Comparison of ENCODE assay signal across 26 cellular contexts in genomic region chr4:184439386-184439785, GRCh38.
"Had no signal": no experiment of that assay in that cellular context is flagged by ENCODE, and none has a peak within 500 bp of the region (broad histone marks: within the 10 kb centered on the region; RNA-seq: fewer than 3 reads in every experiment).

No MANE protein-coding gene starts in this region.

- H3K4me3 Mint-ChIP-seq: activated CD4-positive, alpha-beta memory T cell treated with anti-CD3 and anti-CD28 coated beads, Interleukin-2, amount 10 ng/mL, durations not matched to agents 7 days and 5 days; activated T-cell treated with anti-CD3 and anti-CD28 coated beads, Interleukin-2, amount 50 U/mL, for 24 hours; neural crest cell; T-helper 1 cell treated with Interleukin-12 subunit alpha and Interleukin-12 subunit beta and Interleukin-4 antibody, amounts not matched to agents 30 μg/mL and 1 μg/mL, for 36 hours had no signal

- H3K27me3 Mint-ChIP-seq: activated CD4-positive, alpha-beta memory T cell treated with anti-CD3 and anti-CD28 coated beads, Interleukin-2, amount 10 ng/mL, durations not matched to agents 7 days and 5 days; activated T-cell treated with anti-CD3 and anti-CD28 coated beads, Interleukin-2, amount 50 U/mL, for 24 hours; naive thymus-derived CD8-positive, alpha-beta T cell had no signal

- H3K27me3 ChIP-seq: breast epithelium, left lung, testis had no signal

- ATAC-seq: naive thymus-derived CD8-positive, alpha-beta T cell had no signal

- H3K36me3 ChIP-seq: breast epithelium, left lung had no signal

- H3K4me3 ChIP-seq: left lung, lung, SK-N-MC, testis had no signal

- H3K27ac ChIP-seq: SK-N-MC, VCaP had no signal

- DNase-seq: activated CD4-positive, alpha-beta memory T cell treated with anti-CD3 and anti-CD28 coated beads, Interleukin-2, amount 10 ng/mL, durations not matched to agents 7 days and 5 days; activated CD4-positive, alpha-beta T cell treated with anti-CD3 and anti-CD28 coated beads for 4 hours; activated CD8-positive, alpha-beta memory T cell treated with anti-CD3 and anti-CD28 coated beads, Interleukin-2, amount 50 U/mL, for 48 hours; activated gamma-delta T cell treated with Interleukin-2 at 50 U/mL for 16 hours; activated naive CD4-positive, alpha-beta T cell treated with anti-CD3 and anti-CD28 coated beads, Interleukin-2, amount 50 U/mL, for 16 hours; activated T-cell treated with anti-CD3 and anti-CD28 coated beads, Interleukin-2, amount 50 U/mL, for 24 hours; central memory CD4-positive, alpha-beta T cell; effector memory CD4-positive, alpha-beta T cell; erythroblast; head of caudate nucleus; left lung; midbrain; naive thymus-derived CD8-positive, alpha-beta T cell; posterior cingulate gyrus; stimulated activated CD4-positive, alpha-beta T cell treated with anti-CD3 and anti-CD28 coated beads, Interleukin-15, amount 100 ng/mL, for 24 hours; stimulated activated CD4-positive, alpha-beta T cell treated with anti-CD3 and anti-CD28 coated beads, Interleukin-2, amount 100 ng/mL, for 24 hours; stimulated activated naive CD4-positive, alpha-beta T cell treated with Interleukin-2 at 50 U/mL for 16 hours; SW 1271; T-helper 9 cell; testis had no signal

- H3K9me3 ChIP-seq: breast epithelium, left lung, testis had no signal

- H3K9me3 Mint-ChIP-seq: activated CD4-positive, alpha-beta memory T cell treated with anti-CD3 and anti-CD28 coated beads, Interleukin-2, amount 10 ng/mL, durations not matched to agents 7 days and 5 days; activated T-cell treated with anti-CD3 and anti-CD28 coated beads, Interleukin-2, amount 50 U/mL, for 24 hours; naive thymus-derived CD8-positive, alpha-beta T cell; neural crest cell; T-helper 1 cell treated with Interleukin-12 subunit alpha and Interleukin-12 subunit beta and Interleukin-4 antibody, amounts not matched to agents 30 μg/mL and 1 μg/mL, for 36 hours had no signal

- H3K27ac Mint-ChIP-seq: activated CD4-positive, alpha-beta memory T cell treated with anti-CD3 and anti-CD28 coated beads, Interleukin-2, amount 10 ng/mL, durations not matched to agents 7 days and 5 days; T-helper 1 cell treated with Interleukin-12 subunit alpha and Interleukin-12 subunit beta and Interleukin-4 antibody, amounts not matched to agents 30 μg/mL and 1 μg/mL, for 36 hours had no signal
